Comparison of ENCODE assay signal across 32 cellular contexts in the genomic region with DNA sequence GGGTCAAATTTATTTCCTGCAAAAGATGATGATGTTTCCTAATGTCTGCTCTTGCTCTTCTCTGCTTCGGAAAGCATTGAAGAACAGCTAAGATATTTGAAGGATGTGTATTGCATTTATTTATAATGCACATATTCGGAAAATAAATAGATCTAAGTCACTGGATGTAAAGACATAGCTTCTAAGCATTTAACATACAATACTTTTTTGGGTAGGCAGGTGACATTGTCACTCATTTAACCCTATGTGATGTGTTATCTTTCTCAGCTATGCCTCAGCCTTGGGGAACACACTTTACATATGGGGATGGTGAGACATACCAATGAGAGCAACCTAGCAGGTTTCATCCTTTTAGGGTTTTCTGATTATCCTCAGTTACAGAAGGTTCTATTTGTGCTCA. TPM values are rescaled to one million over a fixed set of nuclear protein-coding genes. Genes with fewer than 3 reads are reported as not detected.
"Had no signal": no experiment of that assay in that cellular context is flagged by ENCODE, and none has a peak within 500 bp of the region (broad histone marks: within the 10 kb centered on the region; RNA-seq: fewer than 3 reads in every experiment).

A gene with protein sequence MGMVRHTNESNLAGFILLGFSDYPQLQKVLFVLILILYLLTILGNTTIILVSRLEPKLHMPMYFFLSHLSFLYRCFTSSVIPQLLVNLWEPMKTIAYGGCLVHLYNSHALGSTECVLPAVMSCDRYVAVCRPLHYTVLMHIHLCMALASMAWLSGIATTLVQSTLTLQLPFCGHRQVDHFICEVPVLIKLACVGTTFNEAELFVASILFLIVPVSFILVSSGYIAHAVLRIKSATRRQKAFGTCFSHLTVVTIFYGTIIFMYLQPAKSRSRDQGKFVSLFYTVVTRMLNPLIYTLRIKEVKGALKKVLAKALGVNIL (plus strand): TSS at position 301 of the 400 bp plus-strand sequence. CDS start 0 bp downstream, at position 301.

- H3K4me1 ChIP-seq: stomach, suprapubic skin, testis, thyroid gland, tibial artery, tibial nerve, transverse colon, upper lobe of left lung, upper lobe of right lung, uterus, vagina had no signal

- ATAC-seq: stimulated activated effector memory CD8-positive, alpha-beta T cell treated with anti-CD3 and anti-CD28 coated beads, Interleukin-12 subunit alpha, Interleukin-12 subunit beta, amount 100 ng/mL, for 72 hours; stimulated activated memory B cell treated with anti-CD40 and anti-IgM and Interleukin-4, amounts not matched to agents 10 μg/mL and 1 μg/mL and 100 μg/mL, for 72 hours; stimulated activated naive B cell treated with anti-CD40 and anti-IgM and Interleukin-4, amounts not matched to agents 10 μg/mL and 1 μg/mL and 100 μg/mL, for 72 hours; stimulated activated naive CD8-positive, alpha-beta T cell treated with anti-CD3 and anti-CD28 coated beads, Interleukin-15, amount 100 ng/mL, for 72 hours; stimulated activated naive CD8-positive, alpha-beta T cell treated with anti-CD3 and anti-CD28 coated beads, Interleukin-15, Interleukin-2, amounts not matched to agents 100 U/mL and 50 U/mL, for 24 hours; upper lobe of right lung had no signal

- DNase-seq: stimulated activated CD4-positive, alpha-beta T cell treated with anti-CD3 and anti-CD28 coated beads, Interleukin-2, amount 100 ng/mL, for 48 hours; stimulated activated CD4-positive, alpha-beta T cell treated with anti-CD3 and anti-CD28 coated beads, Interleukin-4, amount 100 ng/mL, for 1 hour; stimulated activated CD4-positive, alpha-beta T cell treated with anti-CD3 and anti-CD28 coated beads, Interleukin-4, amount 100 ng/mL, for 24 hours; stimulated activated CD4-positive, alpha-beta T cell treated with anti-CD3 and anti-CD28 coated beads, Interleukin-4, amount 100 ng/mL, for 4 hours; stimulated activated CD8-positive, alpha-beta memory T cell treated with anti-CD3 and anti-CD28 coated beads, Interleukin-4, amount 100 ng/mL, for 48 hours; stimulated activated naive B cell treated with anti-CD40 and anti-IgM and Interleukin-4, amounts not matched to agents 10 μg/mL and 1 μg/mL and 100 μg/mL, for 72 hours; stimulated activated naive CD4-positive, alpha-beta T cell; stimulated activated naive CD4-positive, alpha-beta T cell treated with Interleukin-2 at 50 U/mL for 16 hours; stimulated activated naive CD8-positive, alpha-beta T cell treated with anti-CD3 and anti-CD28 coated beads, Interleukin-15, amount 100 ng/mL, for 72 hours; stimulated activated naive CD8-positive, alpha-beta T cell treated with anti-CD3 and anti-CD28 coated beads, Interleukin-15, Interleukin-2, amounts not matched to agents 100 U/mL and 50 U/mL, for 24 hours; stomach; substantia nigra; testis; thyroid gland; tibial artery; transverse colon; trophoblast cell; upper lobe of left lung; upper lobe of right lung; uterus had no signal

- H3K36me3 Mint-ChIP-seq: stimulated activated effector memory CD8-positive, alpha-beta T cell treated with anti-CD3 and anti-CD28 coated beads, Interleukin-12 subunit alpha, Interleukin-12 subunit beta, amount 100 ng/mL, for 72 hours; stimulated activated memory B cell treated with anti-CD40 and anti-IgM and Interleukin-4, amounts not matched to agents 10 μg/mL and 1 μg/mL and 100 μg/mL, for 72 hours; stimulated activated naive B cell treated with anti-CD40 and anti-IgM and Interleukin-4, amounts not matched to agents 10 μg/mL and 1 μg/mL and 100 μg/mL, for 72 hours; type B pancreatic cell had no signal

- H3K27ac Mint-ChIP-seq: stimulated activated effector memory CD8-positive, alpha-beta T cell treated with anti-CD3 and anti-CD28 coated beads, Interleukin-12 subunit alpha, Interleukin-12 subunit beta, amount 100 ng/mL, for 72 hours; stimulated activated memory B cell treated with anti-CD40 and anti-IgM and Interleukin-4, amounts not matched to agents 10 μg/mL and 1 μg/mL and 100 μg/mL, for 72 hours; stimulated activated naive B cell treated with anti-CD40 and anti-IgM and Interleukin-4, amounts not matched to agents 10 μg/mL and 1 μg/mL and 100 μg/mL, for 72 hours; stimulated activated naive CD8-positive, alpha-beta T cell treated with anti-CD3 and anti-CD28 coated beads, Interleukin-15, amount 100 ng/mL, for 72 hours; stimulated activated naive CD8-positive, alpha-beta T cell treated with anti-CD3 and anti-CD28 coated beads, Interleukin-15, Interleukin-2, amounts not matched to agents 100 ng/mL and 50 ng/mL, for 24 hours; type B pancreatic cell had no signal

- H3K27me3 ChIP-seq: stomach, suprapubic skin, testis, thyroid gland, tibial artery, tibial nerve, transverse colon, upper lobe of left lung, upper lobe of right lung, uterus, vagina had no signal

- H3K4me3 ChIP-seq: stomach, suprapubic skin, testis, thoracic aorta, thyroid gland, tibial artery, tibial nerve, transverse colon, upper lobe of left lung, upper lobe of right lung, uterus, vagina had no signal

- H3K4me3 Mint-ChIP-seq: stimulated activated effector memory CD8-positive, alpha-beta T cell treated with anti-CD3 and anti-CD28 coated beads, Interleukin-12 subunit alpha, Interleukin-12 subunit beta, amount 100 ng/mL, for 72 hours; stimulated activated memory B cell treated with anti-CD40 and anti-IgM and Interleukin-4, amounts not matched to agents 10 μg/mL and 1 μg/mL and 100 μg/mL, for 72 hours; stimulated activated naive B cell treated with anti-CD40 and anti-IgM and Interleukin-4, amounts not matched to agents 10 μg/mL and 1 μg/mL and 100 μg/mL, for 72 hours; stimulated activated naive CD8-positive, alpha-beta T cell treated with anti-CD3 and anti-CD28 coated beads, Interleukin-15, amount 100 ng/mL, for 72 hours; stimulated activated naive CD8-positive, alpha-beta T cell treated with anti-CD3 and anti-CD28 coated beads, Interleukin-15, Interleukin-2, amounts not matched to agents 100 ng/mL and 50 ng/mL, for 24 hours; type B pancreatic cell had no signal

- H3K4me1 Mint-ChIP-seq: stimulated activated effector memory CD8-positive, alpha-beta T cell treated with anti-CD3 and anti-CD28 coated beads, Interleukin-12 subunit alpha, Interleukin-12 subunit beta, amount 100 ng/mL, for 72 hours; stimulated activated memory B cell treated with anti-CD40 and anti-IgM and Interleukin-4, amounts not matched to agents 10 μg/mL and 1 μg/mL and 100 μg/mL, for 72 hours; stimulated activated naive B cell treated with anti-CD40 and anti-IgM and Interleukin-4, amounts not matched to agents 10 μg/mL and 1 μg/mL and 100 μg/mL, for 72 hours; stimulated activated naive CD8-positive, alpha-beta T cell treated with anti-CD3 and anti-CD28 coated beads, Interleukin-15, amount 100 ng/mL, for 72 hours had no signal

- H3K27ac ChIP-seq: stomach, suprapubic skin, testis, thoracic aorta, thyroid gland, tibial artery, tibial nerve, transverse colon, upper lobe of left lung, upper lobe of right lung, uterus, vagina had no signal

- H3K9me3 Mint-ChIP-seq: type B pancreatic cell had no signal

- H3K36me3 ChIP-seq: stomach, suprapubic skin, thoracic aorta, thyroid gland, tibial artery, tibial nerve, transverse colon, upper lobe of left lung, upper lobe of right lung, uterus, vagina had no signal

- H3K27me3 Mint-ChIP-seq: stimulated activated naive CD8-positive, alpha-beta T cell treated with anti-CD3 and anti-CD28 coated beads, Interleukin-15, Interleukin-2, amounts not matched to agents 100 ng/mL and 50 ng/mL, for 24 hours; type B pancreatic cell had no signal

- H3K9me3 ChIP-seq: testis, thoracic aorta, thyroid gland, transverse colon, upper lobe of left lung, upper lobe of right lung, uterus, vagina had no signal

RNA-seq across cellular contexts. Expression of the gene that starts here (rescaled TPM):
- total RNA-seq: stomach, subcutaneous adipose tissue, suprapubic skin, temporal lobe, thoracic aorta, thyroid gland, tibial nerve, transverse colon, upper lobe of left lung, upper lobe of right lung, ureter, urinary bladder, uterus, vagina had no signal
- polyA plus RNA-seq: stomach, urinary bladder had no signal
